Comparison of ENCODE assay signal across 24 cellular contexts in genomic region chr2:56113571-56113970, GRCh38.
DNase-seq lines count a peak whose midpoint lies in the region; TF ChIP-seq lines count a peak whose summit lies in the region.
"Had no signal": no experiment of that assay in that cellular context is flagged by ENCODE, and none has a peak within 500 bp of the region (broad histone marks: within the 10 kb centered on the region; RNA-seq: fewer than 3 reads in every experiment).

No MANE protein-coding gene starts in this region.

- H2AFZ ChIP-seq in mesenchymal stem cell (ENCODE audit: low read depth, low read length) (no peak overlapping the region), OCI-LY7 (ENCODE audit: low read length) (no peak overlapping the region)

- H3K79me1 ChIP-seq in mesenchymal stem cell (replicated peaks; ENCODE audit: low read length, poor library complexity, severe bottlenecking) = no peaks in the 10 kb centered on the region

- peak overlapping the region; percentile 61 for H3K27ac Mint-ChIP-seq in progenitor cell of endocrine pancreas
- H3K27ac Mint-ChIP-seq: B cell; CD8-positive, alpha-beta T cell; HFFc6 had no signal

- no peaks in the 10 kb centered on the region for H3K79me2 ChIP-seq in OCI-LY7 (ENCODE audit: insufficient read depth, low read depth, low read length)

- no peak overlapping the region for H2BK12ac ChIP-seq in mesenchymal stem cell (ENCODE audit: low read length in 2 of 2)

- no peak overlapping the region for H2BK15ac ChIP-seq in mesenchymal stem cell (ENCODE audit: low read depth, poor library complexity, severe bottlenecking)

- H3K9ac ChIP-seq in mesenchymal stem cell (ENCODE audit: low read length) = no peak overlapping the region
- H3K9ac ChIP-seq: KMS-11 had no signal

- DNase-seq in NCI-H146 treated with DMSO at 0.1 percent for 48 hours (lab: John Stamatoyannopoulos, UW; ENCODE audit: unreplicated experiment) (peak; percentile 39), dermis blood vessel endothelial cell (peak; percentile 33), mesenchymal stem cell (peak; percentile 14), progenitor cell of endocrine pancreas (ENCODE audit: low spot score, unreplicated experiment) (no peak), AG08396 (ENCODE audit: low spot score) (no peak), OCI-LY7 (ENCODE audit: low spot score) (no peak), Ammon's horn (ENCODE audit: low spot score) (no peak)
- DNase-seq: Caco-2; CD8-positive, alpha-beta T cell; GOT3; HFFc6; IMR-90; MM.1S; NCI-H1694 treated with DMSO at 0.1 percent for 48 hours; NCI-H2081; NCI-H345; NCI-H510A treated with DMSO at 0.1 percent for 48 hours; NCI-H748 treated with DMSO at 0.1 percent for 48 hours; Right ventricle myocardium superior; RPMI8226 had no signal

- POLR2A ChIA-PET in OCI-LY7 (lab: Charles Lee) = no interaction called here

- no peaks in the 10 kb centered on the region for H3K36me3 Mint-ChIP-seq in progenitor cell of endocrine pancreas (ENCODE audit: insufficient read depth)
- H3K36me3 Mint-ChIP-seq: CD8-positive, alpha-beta T cell had no signal

- CTCF ChIA-PET in OCI-LY7 (lab: Charles Lee; ENCODE audit: unreplicated experiment) = no interaction called here

- H3K9me3 Mint-ChIP-seq in progenitor cell of endocrine pancreas (ENCODE audit: low read depth) = no peaks in the 10 kb centered on the region
- H3K9me3 Mint-ChIP-seq: HFFc6 had no signal

- no peak overlapping the region for H3K4me2 ChIP-seq in mesenchymal stem cell (ENCODE audit: low read length, poor library complexity, severe bottlenecking)
- no peak overlapping the region for H3K4me2 ChIP-seq in OCI-LY7 (ENCODE audit: low read length)
- H3K4me2 ChIP-seq: KMS-11 had no signal

- no peak overlapping the region for H4K91ac ChIP-seq in mesenchymal stem cell (ENCODE audit: low read length)

- H4K8ac ChIP-seq in mesenchymal stem cell (ENCODE audit: low read length) = no peak overlapping the region

- H2AK5ac ChIP-seq in mesenchymal stem cell (ENCODE audit: low read length, severe bottlenecking) = no peak overlapping the region

- H4K20me1 ChIP-seq in OCI-LY7 (ENCODE audit: insufficient read depth, low read length) = no peaks in the 10 kb centered on the region

- H3K27me3 Mint-ChIP-seq in progenitor cell of endocrine pancreas = no peaks in the 10 kb centered on the region

- intact Hi-C loops in OCI-LY7 (cut with micrococcal nuclease; ENCODE audit: unreplicated experiment) = no loop called here

- no peak overlapping the region for H3K14ac ChIP-seq in mesenchymal stem cell (ENCODE audit: low read length in 2 of 2)

- no peak overlapping the region for H3K18ac ChIP-seq in mesenchymal stem cell (ENCODE audit: low read depth in 1 of 2, low read length in 2 of 2)

- no peak overlapping the region for H3K27ac ChIP-seq in mesenchymal stem cell (ENCODE audit: low read length, poor library complexity, severe bottlenecking)
- H3K27ac ChIP-seq in OCI-LY7 (ENCODE audit: low read depth, low read length, poor library complexity, severe bottlenecking) = no peak overlapping the region
- H3K27ac ChIP-seq: C4-2B, KMS-11 had no signal

- no TSS peak for BruUV-seq in OCI-LY7 (replicated peaks; lab: Mats Ljungman, UMichigan)

- peaks cover 56% of the 10 kb centered on the region for H3K4me1 Mint-ChIP-seq in progenitor cell of endocrine pancreas (ENCODE audit: low read depth)
- H3K4me1 Mint-ChIP-seq: B cell had no signal

- WGBS in mesenchymal stem cell = 7% methylated on average over 2 of the region's 2 CpGs

- H3K23ac ChIP-seq in mesenchymal stem cell (ENCODE audit: low read length in 2 of 2) = no peak overlapping the region

- no peak overlapping the region for H3K4ac ChIP-seq in mesenchymal stem cell (ENCODE audit: low read depth in 1 of 2, low read length in 2 of 2)

- no peaks in the 10 kb centered on the region for H3K9me2 ChIP-seq in OCI-LY7 (ENCODE audit: insufficient read depth, low read length)

- H2BK120ac ChIP-seq in mesenchymal stem cell (ENCODE audit: low read depth, low read length) = no peak overlapping the region

- H3K36me3 ChIP-seq in mesenchymal stem cell (ENCODE audit: control insufficient read depth in 1 of 2, insufficient read depth in 2 of 2, low read depth in 1 of 2, low read length in 2 of 2) (no peaks in the 10 kb centered on the region), OCI-LY7 (ENCODE audit: insufficient read depth, low read length) (no peaks in the 10 kb centered on the region)
- H3K36me3 ChIP-seq: HAP-1 had no signal

- no peaks in the 10 kb centered on the region for H3K9me3 ChIP-seq in mesenchymal stem cell (ENCODE audit: control insufficient read depth, low read length)
- no peaks in the 10 kb centered on the region for H3K9me3 ChIP-seq in OCI-LY7 (ENCODE audit: low read length)
- H3K9me3 ChIP-seq: Caco-2, HAP-1 had no signal

- H3K4me3 ChIP-seq in mesenchymal stem cell (ENCODE audit: insufficient read depth in 1 of 2, low read depth in 1 of 2, low read length in 2 of 2) = no peak overlapping the region
- H3K4me3 ChIP-seq in OCI-LY7 (ENCODE audit: low read depth, low read length, poor library complexity, severe bottlenecking) = no peak overlapping the region
- H3K4me3 ChIP-seq: HAP-1 had no signal

- no peak for TF ChIP-seq CTCF in progenitor cell of endocrine pancreas (IDR thresholded peaks at IDR 0.05; ENCODE audit: unreplicated experiment)
- TF ChIP-seq CTCF in OCI-LY7 (conservative IDR thresholded peaks at IDR 0.05; ENCODE audit: low read length) = no peak

- peaks cover 3 to 14% of the 10 kb centered on the region in 2 experiments for H3K27me3 ChIP-seq in mesenchymal stem cell (ENCODE audit: control insufficient read depth in 1 of 2, insufficient read depth in 1 of 2, low read length in 2 of 2)

- no peak overlapping the region for H3K4me3 Mint-ChIP-seq in progenitor cell of endocrine pancreas (ENCODE audit: low read depth)
- H3K4me3 Mint-ChIP-seq: B cell; CD8-positive, alpha-beta T cell; HFFc6 had no signal

- H2BK5ac ChIP-seq in mesenchymal stem cell (ENCODE audit: low read depth, low read length, poor library complexity, severe bottlenecking) = no peak overlapping the region

- H3K4me1 ChIP-seq in mesenchymal stem cell (ENCODE audit: control insufficient read depth, insufficient read depth, low read depth, low read length) = no peaks in the 10 kb centered on the region
- H3K4me1 ChIP-seq in OCI-LY7 (ENCODE audit: insufficient read depth, low read length, poor library complexity, severe bottlenecking) = no peaks in the 10 kb centered on the region
- H3K4me1 ChIP-seq: Caco-2, HAP-1 had no signal

Comparison
In these comparisons a context has a peak if more than half of its experiments do, and no peak if none do; other contexts are left out.
1. DNase-seq: peak in NCI-H146 treated with DMSO at 0.1 percent for 48 hours (single experiment), dermis blood vessel endothelial cell (single experiment) and mesenchymal stem cell (single experiment); none in progenitor cell of endocrine pancreas (single experiment), AG08396 (single experiment), OCI-LY7 (single experiment) and Ammon's horn (single experiment).